8 cellular contexts compared by ENCODE assay signal in genomic region chr1:52365746-52366516, GRCh38. TPM values are rescaled to one million over a fixed set of nuclear protein-coding genes. Genes with fewer than 3 reads are reported as not detected.
DNase-seq lines count a peak whose midpoint lies in the region; ATAC-seq and TF ChIP-seq lines count a peak whose summit lies in the region.

CC2D1B (minus strand) TSS chr1:52366205; CDS start chr1:52364620, 1,585 bp downstream.

- TF ChIP-seq RAD21 in Ishikawa (IDR thresholded peaks at IDR 0.05; ENCODE audit: low read depth): no peak

- peaks cover 9% of the 10 kb centered on the region; the same call in 1 of the 2 replicates for H3K36me3 ChIP-seq in PC-3 (ENCODE audit: low read depth, low read length)

- H3K9me3 ChIP-seq in PC-3 (ENCODE audit: low read length): no peaks in the 10 kb centered on the region

- H3K9ac ChIP-seq in PC-3 (ENCODE audit: low read length): peak within 1 kb of the TSS; percentile 94

- H3K4me3 ChIP-seq in PC-3 (ENCODE audit: low read length): peak within 1 kb of the TSS; percentile 84

- CTCF ChIA-PET in PC-3 (lab: Charles Lee): interaction anchor here (0.6 kb wide), 1 partner anchor 811 kb away, joined by 8 read pairs; no protein-coding TSS in a partner anchor

- intact Hi-C loops in PC-3 (cut with micrococcal nuclease): loop anchor here (1.0 to 5.0 kb wide), 4 partner anchors 38 to 309 kb away; partner anchors contain the start of genes BTF3L4, ORC1, PRPF38A and TXNDC12

- no peaks in the 10 kb centered on the region for H3F3A ChIP-seq in PC-3 (ENCODE audit: low read length, unreplicated experiment)

- H3K27me3 ChIP-seq in PC-3 (ENCODE audit: low read length): no peaks in the 10 kb centered on the region

- TF ChIP-seq EP300 in Ishikawa (IDR thresholded peaks at IDR 0.05; ENCODE audit: borderline replicate concordance): peak; percentile 26; the same call in 1 of the 2 replicates

- no peaks in the 10 kb centered on the region for H4K20me1 ChIP-seq in PC-3 (ENCODE audit: low read length)

- BruUV-seq in PC-3 (replicated peaks; lab: Mats Ljungman, UMichigan): no TSS peak

- no peaks in the 10 kb centered on the region for H3K9me2 ChIP-seq in PC-3 (replicated peaks; ENCODE audit: low read length)

- H3K79me2 ChIP-seq in PC-3 (ENCODE audit: low read length): peaks cover 19% of the 10 kb centered on the region

- TF ChIP-seq CTCF in PC-3 (conservative IDR thresholded peaks at IDR 0.05; ENCODE audit: low read depth, low read length): no peak

- peaks cover 20% of the 10 kb centered on the region for H3K4me1 ChIP-seq in PC-3 (ENCODE audit: insufficient read depth, low read length)

- H3K27ac ChIP-seq in PC-3 (ENCODE audit: low read length) (peak within 1 kb of the TSS; percentile 70), epithelial cell of prostate (peak within 1 kb of the TSS; percentile 94)

- POLR2A ChIA-PET in PC-3 (lab: Charles Lee; ENCODE audit: unreplicated experiment): interaction anchor here (0.6 kb wide), 4 partner anchors 108 to 518 kb away, joined by 3 to 13 read pairs (median 7); partner anchors contain the start of gene TXNDC12

- ATAC-seq in GM21576 (IDR thresholded peaks at IDR 0.05; ENCODE audit: unreplicated experiment): peak; percentile 88
- ATAC-seq in PC-3: peak; percentile 93

- H3K4me2 ChIP-seq in PC-3 (ENCODE audit: low read length): peak within 1 kb of the TSS; percentile 86

- DNase-seq in DMS153 treated with DMSO at 0.1 percent for 48 hours (lab: John Stamatoyannopoulos, UW; ENCODE audit: unreplicated experiment) (peak; percentile 95), PC-3 (peak; percentile 98), activated T-cell treated with anti-CD3 and anti-CD28 coated beads for 48 hours (ENCODE audit: low read depth) (peak; percentile 99), epithelial cell of prostate (ENCODE audit: low read depth, low spot score) (peak; percentile 93), mucosa of gallbladder (ENCODE audit: low spot score) (peak; percentile 99)
- peak; percentile 93 to 98 for DNase-seq in stimulated activated CD8-positive, alpha-beta memory T cell treated with anti-CD3 and anti-CD28 coated beads, Interleukin-4, amount 100 ng/mL, for 4 hours (ENCODE audit: low read depth in 2 of 2, low spot score in 1 of 2)

- H2AFZ ChIP-seq in PC-3 (ENCODE audit: low read length): peak within 1 kb of the TSS; percentile 87

TF ChIP-seq in Ishikawa, 13 proteins besides CTCF, POLR2A, EP300 and RAD21:
- no peak for TF ChIP-seq YY1 (IDR thresholded peaks at IDR 0.05; ENCODE audit: low read depth)
- TF ChIP-seq REST (IDR thresholded peaks at IDR 0.05; ENCODE audit: low read depth): no peak
- TF ChIP-seq TAF1 (IDR thresholded peaks at IDR 0.05; ENCODE audit: low read depth): peak; percentile 63; the same call in 1 of the 2 replicates
- no peak for TF ChIP-seq FOXM1 (IDR thresholded peaks at IDR 0.05; ENCODE audit: borderline replicate concordance, low read depth)
- TF ChIP-seq NFIC (IDR thresholded peaks at IDR 0.05): peak; percentile 63
- no peak for TF ChIP-seq CEBPB (IDR thresholded peaks at IDR 0.05)
- TF ChIP-seq EGR1 (IDR thresholded peaks at IDR 0.05): peak; percentile 63
- TF ChIP-seq CREB1 (IDR thresholded peaks at IDR 0.05; ENCODE audit: low read depth): no peak
- peak; percentile 60; the same call in 1 of the 2 replicates for TF ChIP-seq TEAD4 (IDR thresholded peaks at IDR 0.05)
- peak; percentile 72; the same call in 1 of the 2 replicates for TF ChIP-seq MAX (IDR thresholded peaks at IDR 0.05)
- peak; percentile 99 for TF ChIP-seq USF1 (IDR thresholded peaks at IDR 0.05)
- no peak; the same call in 1 of the 2 replicates for TF ChIP-seq TCF12 (IDR thresholded peaks at IDR 0.05; ENCODE audit: low read depth)
- peak; percentile 90 for TF ChIP-seq ZBTB7A (IDR thresholded peaks at IDR 0.05; ENCODE audit: low read depth)

RNA-seq across cellular contexts. Expression of gene CC2D1B, which starts in this region (rescaled TPM):
- total RNA-seq in PC-3 (2014; rRNA removed): 26.0 and 26.8 TPM in 2 replicates
- total RNA-seq in mucosa of gallbladder: 47.8 TPM

Comparison
In these comparisons a context has a peak if more than half of its experiments do, and no peak if none do; other contexts are left out.
1. Peak in every context shown above with its lines: DNase-seq, ATAC-seq, H3K4me3 ChIP-seq and H3K27ac ChIP-seq.